Comparison of ENCODE assay signal across 19 cellular contexts in genomic region chr16:2924901-2925820, GRCh38. TPM values are rescaled to one million over a fixed set of nuclear protein-coding genes. Genes with fewer than 3 reads are reported as not detected.
DNase-seq lines count a peak whose midpoint lies in the region; ATAC-seq and TF ChIP-seq lines count a peak whose summit lies in the region.
"Had no signal": no experiment of that assay in that cellular context is flagged by ENCODE, and none has a peak within 500 bp of the region (broad histone marks: within the 10 kb centered on the region; RNA-seq: fewer than 3 reads in every experiment).

No MANE protein-coding gene starts in this region.

- CTCF ChIA-PET in WTC11 (lab: Charles Lee), result interaction anchor here (0.5 to 2.1 kb wide), 25 partner anchors 8 to 1384 kb away, joined by 3 to 17 read pairs (median 5); partner anchors contain the start of genes FLYWCH1, FLYWCH2, KREMEN2 and PRSS21
- CTCF ChIA-PET in activated CD4-positive, alpha-beta memory T cell treated with anti-CD3 and anti-CD28 coated beads, Interleukin-2, amount 10 ng/mL, durations not matched to agents 7 days and 5 days (lab: Charles Lee), result interaction anchor here (2.3 kb wide), 1 partner anchor 13 kb away, joined by 31 read pairs; the partner anchor contains the start of gene FLYWCH1

- DNase-seq in HT1080 (ENCODE audit: low read depth) (peak; percentile 28), WTC11 (ENCODE audit: low spot score) (peak; percentile 74), pons (ENCODE audit: low spot score) (peak; percentile 40), HAP-1 (ENCODE audit: low spot score in 2 of 2) (no peak)
- DNase-seq in activated naive CD4-positive, alpha-beta T cell treated with Interleukin-2 at 50 U/mL for 16 hours, result no peak
- DNase-seq in activated CD4-positive, alpha-beta memory T cell treated with anti-CD3 and anti-CD28 coated beads, Interleukin-2, amount 10 ng/mL, durations not matched to agents 7 days and 5 days, result no peak
- DNase-seq: activated CD4-positive, CD25-positive, alpha-beta regulatory T cell; activated naive CD8-positive, alpha-beta T cell treated with anti-CD3 and anti-CD28 coated beads, Interleukin-2, amount 50 U/mL, for 24 hours; effector CD8-positive, alpha-beta T cell; Karpas-422; naive B cell; NCI-H1105 treated with DMSO at 0.1 percent for 48 hours; NCI-H345; SIG-M5 had no signal

- ATAC-seq in WTC11 (peak; percentile 79), GM21717 (IDR thresholded peaks at IDR 0.05; ENCODE audit: unreplicated experiment) (no peak)
- ATAC-seq: activated naive CD8-positive, alpha-beta T cell treated with anti-CD3 and anti-CD28 coated beads, Interleukin-2, amount 50 U/mL, for 24 hours had no signal

- H3K9ac ChIP-seq in iPS-18a (ENCODE audit: low read length), result peak overlapping the region; percentile 36

- H3K4me1 ChIP-seq in iPS-18a (ENCODE audit: control insufficient read depth, low read depth, low read length) (peaks cover 16% of the 10 kb centered on the region), HAP-1 (peaks cover 10% of the 10 kb centered on the region; the same call in 1 of the 2 replicates)

- peak overlapping the region; percentile 55 for H3K4me3 Mint-ChIP-seq in WTC11
- H3K4me3 Mint-ChIP-seq in activated CD4-positive, alpha-beta memory T cell treated with anti-CD3 and anti-CD28 coated beads, Interleukin-2, amount 10 ng/mL, durations not matched to agents 7 days and 5 days, result no peak overlapping the region
- H3K4me3 Mint-ChIP-seq: activated naive CD8-positive, alpha-beta T cell treated with anti-CD3 and anti-CD28 coated beads, Interleukin-2, amount 50 U/mL, for 24 hours; central memory CD8-positive, alpha-beta T cell; naive B cell had no signal

- peaks cover 9% of the 10 kb centered on the region for H3K9me3 Mint-ChIP-seq in WTC11
- no peaks in the 10 kb centered on the region for H3K9me3 Mint-ChIP-seq in activated CD4-positive, alpha-beta memory T cell treated with anti-CD3 and anti-CD28 coated beads, Interleukin-2, amount 10 ng/mL, durations not matched to agents 7 days and 5 days
- H3K9me3 Mint-ChIP-seq: activated naive CD8-positive, alpha-beta T cell treated with anti-CD3 and anti-CD28 coated beads, Interleukin-2, amount 50 U/mL, for 24 hours; central memory CD8-positive, alpha-beta T cell; naive B cell had no signal

- in situ Hi-C loops in HAP-1 (cut with MboI; ENCODE audit: low sequenced_read_pairs), result no loop called here

- H3K27me3 ChIP-seq in iPS-18a (ENCODE audit: control insufficient read depth, insufficient read depth, low read length) (peaks cover 12% of the 10 kb centered on the region), HAP-1 (ENCODE audit: low read depth) (no peaks in the 10 kb centered on the region)

- H3K4me3 ChIP-seq in iPS-18a (ENCODE audit: low read length), result peak overlapping the region; percentile 44
- H3K4me3 ChIP-seq in HAP-1, result no peak overlapping the region

- H3K27ac ChIP-seq in iPS-18a (ENCODE audit: low read length), result no peak overlapping the region

- POLR2A ChIA-PET in WTC11 (lab: Charles Lee), result interaction anchor here (0.5 to 1.0 kb wide), 4 partner anchors 14 to 50 kb away, joined by 3 to 5 read pairs (median 4); partner anchors contain the start of gene FLYWCH1
- POLR2A ChIA-PET in activated CD4-positive, alpha-beta memory T cell treated with anti-CD3 and anti-CD28 coated beads, Interleukin-2, amount 10 ng/mL, durations not matched to agents 7 days and 5 days (lab: Charles Lee), result interaction anchor here (1.2 kb wide), 1 partner anchor 13 kb away, joined by 3 read pairs; no protein-coding TSS in a partner anchor

- peaks cover 33% of the 10 kb centered on the region for H3K4me1 Mint-ChIP-seq in WTC11
- H3K4me1 Mint-ChIP-seq in activated CD4-positive, alpha-beta memory T cell treated with anti-CD3 and anti-CD28 coated beads, Interleukin-2, amount 10 ng/mL, durations not matched to agents 7 days and 5 days, result peaks cover 17% of the 10 kb centered on the region

- H3K27ac Mint-ChIP-seq in WTC11, result no peak overlapping the region
- no peak overlapping the region for H3K27ac Mint-ChIP-seq in activated CD4-positive, alpha-beta memory T cell treated with anti-CD3 and anti-CD28 coated beads, Interleukin-2, amount 10 ng/mL, durations not matched to agents 7 days and 5 days
- H3K27ac Mint-ChIP-seq: activated naive CD8-positive, alpha-beta T cell treated with anti-CD3 and anti-CD28 coated beads, Interleukin-2, amount 50 U/mL, for 24 hours had no signal

- H3K36me3 ChIP-seq in iPS-18a (ENCODE audit: control insufficient read depth, low read depth, low read length) (peaks cover 5% of the 10 kb centered on the region), HAP-1 (replicated peaks) (0 out of 2 replicates have a peak, but pooled peaks cover 3% of the 10 kb centered on the region)

- peaks cover 3% of the 10 kb centered on the region; the same call in 1 of the 2 replicates for H3K36me3 Mint-ChIP-seq in WTC11
- H3K36me3 Mint-ChIP-seq in activated CD4-positive, alpha-beta memory T cell treated with anti-CD3 and anti-CD28 coated beads, Interleukin-2, amount 10 ng/mL, durations not matched to agents 7 days and 5 days (ENCODE audit: low read depth), result peaks cover 14% of the 10 kb centered on the region

- H3K27me3 Mint-ChIP-seq in WTC11 (ENCODE audit: low read depth), result peaks cover 9% of the 10 kb centered on the region
- no peaks in the 10 kb centered on the region for H3K27me3 Mint-ChIP-seq in activated CD4-positive, alpha-beta memory T cell treated with anti-CD3 and anti-CD28 coated beads, Interleukin-2, amount 10 ng/mL, durations not matched to agents 7 days and 5 days
- H3K27me3 Mint-ChIP-seq: activated naive CD8-positive, alpha-beta T cell treated with anti-CD3 and anti-CD28 coated beads, Interleukin-2, amount 50 U/mL, for 24 hours; central memory CD8-positive, alpha-beta T cell; naive B cell had no signal

- TF ChIP-seq CTCF in WTC11 (IDR thresholded peaks at IDR 0.05), result no peak

- H3K9me3 ChIP-seq in iPS-18a (ENCODE audit: control insufficient read depth, low read depth, low read length) (no peaks in the 10 kb centered on the region), HAP-1 (no peaks in the 10 kb centered on the region)

TF ChIP-seq in WTC11, 78 proteins besides CTCF, POLR2A, EP300 and RAD21 (continues in another document):
- peak; percentile 69 for TF ChIP-seq NFYB (CRISPR knock-in tag; conservative IDR thresholded peaks at IDR 0.05; ENCODE audit: low read depth)

RNA-seq across cellular contexts. Expression of gene FLYWCH1, which starts 13.4 kb away (rescaled TPM):
- 21.0 and 25.8 TPM in 2 replicates for total RNA-seq in HT1080 (2014; rRNA removed; shearing (Covaris generic))
- polyA plus RNA-seq in HT1080 (2015; cell fraction: cytosol; rRNA removed), result 23.0 and 29.1 TPM in 2 replicates
- polyA plus RNA-seq in HT1080 (2015; cell fraction: nucleus; rRNA removed), result 117 and 143 TPM in 2 replicates
- total RNA-seq in WTC11 (2021), result 27.2 to 34.2 TPM (median 32.6 TPM) in 3 replicates
- 10 to 100 TPM; 75.2 to 80.8 TPM for total RNA-seq in activated CD4-positive, alpha-beta memory T cell treated with anti-CD3 and anti-CD28 coated beads, Interleukin-2, amount 10 ng/mL, durations not matched to agents 7 days and 5 days

RNA-seq across cellular contexts. Expression of gene KREMEN2, which starts 38.9 kb away (rescaled TPM):
- total RNA-seq in HT1080 (2014; rRNA removed; shearing (Covaris generic)), result 2.4 and 2.5 TPM in 2 replicates
- 0.84 and 2.1 TPM in 2 replicates for polyA plus RNA-seq in HT1080 (2015; cell fraction: cytosol; rRNA removed)
- 2.2 and 2.8 TPM in 2 replicates for polyA plus RNA-seq in HT1080 (2015; cell fraction: nucleus; rRNA removed)
- total RNA-seq in WTC11 (2021), result 7.5 to 8.6 TPM (median 8.5 TPM) in 3 replicates
- not detected for total RNA-seq in activated CD4-positive, alpha-beta memory T cell treated with anti-CD3 and anti-CD28 coated beads, Interleukin-2, amount 10 ng/mL, durations not matched to agents 7 days and 5 days
- total RNA-seq: liver; T-helper 2 cell treated with Interferon-gamma antibody and Interleukin-4, amounts not matched to agents 100 ng/mL and 5 ng/mL, for 36 hours had no signal
- polyA plus RNA-seq: liver had no signal

RNA-seq across cellular contexts. Expression of gene FLYWCH2, which starts 42.1 kb away (rescaled TPM):
- total RNA-seq in HT1080 (2014; rRNA removed; shearing (Covaris generic)), result 33.2 and 34.5 TPM in 2 replicates
- polyA plus RNA-seq in HT1080 (2015; cell fraction: cytosol; rRNA removed), result 36.5 and 37.2 TPM in 2 replicates
- 16.8 and 17.2 TPM in 2 replicates for polyA plus RNA-seq in HT1080 (2015; cell fraction: nucleus; rRNA removed)
- 19.7 to 25.0 TPM (median 20.7 TPM) in 3 replicates for total RNA-seq in WTC11 (2021)
- 10 to 100 TPM; 19.4 to 20.5 TPM for total RNA-seq in activated CD4-positive, alpha-beta memory T cell treated with anti-CD3 and anti-CD28 coated beads, Interleukin-2, amount 10 ng/mL, durations not matched to agents 7 days and 5 days

RNA-seq across cellular contexts. Expression of gene PAQR4, which starts 44.0 kb away (rescaled TPM):
- 47.9 TPM in 2 replicates for total RNA-seq in HT1080 (2014; rRNA removed; shearing (Covaris generic))
- 23.6 and 29.2 TPM in 2 replicates for polyA plus RNA-seq in HT1080 (2015; cell fraction: cytosol; rRNA removed)
- 25.3 and 31.5 TPM in 2 replicates for polyA plus RNA-seq in HT1080 (2015; cell fraction: nucleus; rRNA removed)
- total RNA-seq in WTC11 (2021), result 21.1 to 32.4 TPM (median 21.5 TPM) in 3 replicates
- total RNA-seq in activated CD4-positive, alpha-beta memory T cell treated with anti-CD3 and anti-CD28 coated beads, Interleukin-2, amount 10 ng/mL, durations not matched to agents 7 days and 5 days, result 10 to 100 TPM; 50.0 to 52.3 TPM

RNA-seq across cellular contexts. Expression of gene PKMYT1, which starts 55.1 kb away (rescaled TPM):
- total RNA-seq in HT1080 (2014; rRNA removed; shearing (Covaris generic)), result 37.6 and 46.9 TPM in 2 replicates
- polyA plus RNA-seq in HT1080 (2015; cell fraction: cytosol; rRNA removed), result 37.9 and 50.6 TPM in 2 replicates
- 60.3 and 64.5 TPM in 2 replicates for polyA plus RNA-seq in HT1080 (2015; cell fraction: nucleus; rRNA removed)
- total RNA-seq in WTC11 (2021), result 102 to 120 TPM (median 113 TPM) in 3 replicates
- total RNA-seq in activated CD4-positive, alpha-beta memory T cell treated with anti-CD3 and anti-CD28 coated beads, Interleukin-2, amount 10 ng/mL, durations not matched to agents 7 days and 5 days, result 100 to 1,000 TPM; 118 to 124 TPM

Comparison
In these comparisons a context has a peak if more than half of its experiments do, and no peak if none do; other contexts are left out.
1. DNase-seq: peak in HT1080 (single experiment), WTC11 (single experiment) and pons (single experiment); none in activated naive CD4-positive, alpha-beta T cell treated with Interleukin-2 at 50 U/mL for 16 hours (single experiment), HAP-1 (0 of 2) and activated CD4-positive, alpha-beta memory T cell treated with anti-CD3 and anti-CD28 coated beads, Interleukin-2, amount 10 ng/mL, durations not matched to agents 7 days and 5 days (single experiment).